7 cellular contexts compared by ENCODE assay signal in the genomic region with DNA sequence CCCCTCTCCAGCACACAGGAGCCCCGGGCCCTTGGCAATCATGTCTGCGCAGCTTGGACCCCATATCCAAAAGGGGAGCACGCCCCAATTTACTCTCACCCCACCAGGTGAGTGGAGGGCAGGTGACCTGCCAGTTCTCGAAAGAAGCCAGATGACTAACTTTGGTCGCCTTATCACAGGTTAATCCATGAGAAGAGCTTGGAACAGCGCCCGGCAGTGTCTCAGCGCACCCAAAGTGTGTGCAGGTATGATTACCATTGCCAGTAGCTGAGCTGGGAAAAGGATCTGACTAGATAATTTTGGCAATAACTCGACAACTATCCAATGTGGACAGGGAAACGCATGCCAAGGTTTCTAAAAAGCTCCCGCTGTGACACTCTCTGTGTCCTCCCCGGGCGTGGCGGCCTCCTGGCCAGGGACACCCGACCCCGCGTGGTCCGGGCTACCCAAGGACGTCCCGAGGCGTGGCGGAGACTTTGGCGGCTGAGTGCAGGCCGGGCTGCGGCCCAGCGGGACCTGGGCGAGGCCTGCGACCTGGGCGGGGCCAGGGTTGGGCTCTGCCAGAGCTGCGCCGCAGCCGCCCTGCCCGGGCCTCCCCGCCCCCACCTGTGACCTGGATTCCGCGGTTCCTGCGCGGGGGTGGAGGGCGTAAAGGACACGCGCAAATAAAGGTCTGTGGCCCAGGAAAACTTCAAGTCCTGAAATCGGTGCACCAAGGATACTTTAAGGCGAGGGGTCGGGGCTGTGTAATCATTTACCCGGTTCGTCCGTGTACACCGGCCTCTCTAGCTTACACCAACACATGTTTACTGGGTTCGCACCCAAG. TPM values are rescaled to one million over a fixed set of nuclear protein-coding genes. Genes with fewer than 3 reads are reported as not detected.
DNase-seq lines count a peak whose midpoint lies in the region; FAIRE-seq and TF ChIP-seq lines count a peak whose summit lies in the region.

No MANE protein-coding gene starts in this region.

- no peak for FAIRE-seq in GM19239 (lab: Jason Lieb, UNC)

- TF ChIP-seq CTCF in astrocyte of the cerebellum (IDR thresholded peaks at IDR 0.05; ENCODE audit: low read depth, low read length, missing control alignments): no peak

- in situ Hi-C loops in astrocyte of the cerebellum (cut with HindIII; ENCODE audit: low sequenced_read_pairs): no loop called here

- H3K4me3 ChIP-seq in astrocyte of the cerebellum (ENCODE audit: low read depth, low read length): peak overlapping the region; percentile 31
- H3K4me3 ChIP-seq in iPS-11a (ENCODE audit: low read depth, low read length): peak overlapping the region; percentile 45
- H3K4me3 ChIP-seq in skeletal muscle cell (ENCODE audit: low read depth, low read length): peak overlapping the region; percentile 43

- DNase-seq in GM19239 (ENCODE audit: insufficient read length, low spot score) (peak; percentile 50), LoVo (ENCODE audit: low spot score) (peak; percentile 82), astrocyte of the cerebellum (ENCODE audit: low read depth) (no peak), skeletal muscle cell (ENCODE audit: low read depth) (no peak), DMS79 (lab: John Stamatoyannopoulos, UW) (no peak), occipital lobe (lab: John Stamatoyannopoulos, UW) (no peak)

RNA-seq across cellular contexts. Expression of a gene that starts 13.7 kb away (rescaled TPM):
- total RNA-seq in occipital lobe: 80.3 TPM

Comparison
In these comparisons a context has a peak if more than half of its experiments do, and no peak if none do; other contexts are left out.
1. DNase-seq: peak in GM19239 (single experiment) and LoVo (single experiment); none in astrocyte of the cerebellum (single experiment), skeletal muscle cell (single experiment), DMS79 (single experiment) and occipital lobe (single experiment).
2. Peak in every context shown above with its lines, with median percentiles within 50 percentile points of each other: H3K4me3 ChIP-seq.